In the genomic region with DNA sequence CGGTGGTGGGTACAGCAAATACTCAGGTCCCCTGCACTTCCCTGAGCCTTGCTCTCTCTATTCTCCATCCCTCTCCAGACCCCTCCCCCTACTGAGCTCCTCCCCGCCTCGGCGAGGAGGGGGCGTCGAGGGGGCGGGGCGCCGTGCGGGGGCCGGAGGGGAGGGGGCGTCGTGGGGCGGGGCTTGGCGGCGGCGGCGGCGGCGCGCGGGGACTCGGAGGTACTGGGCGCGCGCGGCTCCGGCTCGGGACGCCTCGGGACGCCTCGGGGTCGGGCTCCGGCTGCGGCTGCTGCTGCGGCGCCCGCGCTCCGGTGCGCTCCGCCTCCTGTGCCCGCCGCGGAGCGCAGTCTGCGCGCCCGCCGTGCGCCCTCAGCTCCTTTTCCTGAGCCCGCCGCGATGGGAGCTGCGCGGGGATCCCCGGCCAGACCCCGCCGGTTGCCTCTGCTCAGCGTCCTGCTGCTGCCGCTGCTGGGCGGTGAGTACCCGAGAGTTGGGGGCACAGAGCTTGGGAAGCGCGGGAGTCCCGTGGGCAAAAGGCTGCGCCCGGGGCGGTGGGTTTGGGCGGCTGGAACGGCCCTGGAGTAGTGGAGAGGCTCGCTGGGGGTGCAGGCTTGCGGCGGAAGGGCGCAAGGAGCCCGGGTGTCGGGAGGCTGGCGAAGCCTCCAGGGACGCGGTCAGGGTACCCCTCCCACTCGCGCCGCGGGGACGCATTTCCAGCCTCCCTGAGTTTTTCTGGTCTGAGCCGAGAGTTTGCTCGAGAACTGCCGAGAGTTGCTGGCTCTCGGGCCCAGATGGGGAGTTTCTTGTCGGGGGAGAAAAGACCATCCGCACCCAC, we compare ENCODE assay signal across 7 cellular contexts. TPM values are rescaled to one million over a fixed set of nuclear protein-coding genes. Genes with fewer than 3 reads are reported as not detected.
A peak's percentile ranks its signal among the peaks of the same experiment; 100 is the strongest.
DNase-seq lines count a peak whose midpoint lies in the region; ATAC-seq and TF ChIP-seq lines count a peak whose summit lies in the region.

A gene (plus strand): TSS at position 222 of the 835 bp plus-strand sequence. CDS start 175 bp downstream, at position 397.

- ATAC-seq in upper lobe of right lung (peak; percentile 83), HG03457 (IDR thresholded peaks at IDR 0.05; ENCODE audit: unreplicated experiment) (no peak)

- no peaks in the 10 kb centered on the region for H3K9me3 ChIP-seq in mucosa of stomach (ENCODE audit: control insufficient read depth, low read length)
- no peaks in the 10 kb centered on the region for H3K9me3 ChIP-seq in upper lobe of right lung

- in situ Hi-C loops in G401 (cut with HindIII; ENCODE audit: low sequenced_read_pairs): no loop called here

- H3K4me1 ChIP-seq in mucosa of stomach (ENCODE audit: control insufficient read depth, insufficient read depth, low read length): peaks cover 19% of the 10 kb centered on the region
- H3K4me1 ChIP-seq in upper lobe of right lung: peaks cover 14% of the 10 kb centered on the region

- intact Hi-C loops in upper lobe of right lung (cut with DNase I): loop anchor here (10.0 kb wide), 1 partner anchor 68 kb away; no protein-coding TSS in a partner anchor

- no peak for TF ChIP-seq CTCF in WI38 (IDR thresholded peaks at IDR 0.05; ENCODE audit: low read depth, low read length)
- no peak for TF ChIP-seq CTCF in upper lobe of right lung (IDR thresholded peaks at IDR 0.05)

- H3K36me3 ChIP-seq in mucosa of stomach (ENCODE audit: control insufficient read depth, insufficient read depth, low read length): peaks cover 15% of the 10 kb centered on the region
- H3K36me3 ChIP-seq in upper lobe of right lung: no peaks in the 10 kb centered on the region

- no peaks in the 10 kb centered on the region for H3K27me3 ChIP-seq in mucosa of stomach (ENCODE audit: control insufficient read depth, insufficient read depth, low read length)
- H3K27me3 ChIP-seq in upper lobe of right lung: no peaks in the 10 kb centered on the region

- H3K9ac ChIP-seq in mucosa of stomach (ENCODE audit: low read length): peak within 1 kb of the TSS; percentile 61

- peak; percentile 55 for DNase-seq in G401 (ENCODE audit: low spot score)
- DNase-seq in NCI-H1105 treated with DMSO at 0.1 percent for 48 hours (lab: John Stamatoyannopoulos, UW): peak; percentile 73
- DNase-seq in epithelial cell of prostate (ENCODE audit: low read depth, low spot score): no peak
- DNase-seq in upper lobe of right lung: peak; percentile 85

- H3K4me3 ChIP-seq in WI38 (ENCODE audit: low read depth, low read length): peak within 1 kb of the TSS; percentile 93
- H3K4me3 ChIP-seq in mucosa of stomach (ENCODE audit: low read length): peak within 1 kb of the TSS; percentile 64
- H3K4me3 ChIP-seq in upper lobe of right lung: peak within 1 kb of the TSS; percentile 74

- H3K27ac ChIP-seq in epithelial cell of prostate (peak within 1 kb of the TSS; percentile 48), upper lobe of right lung (peak within 1 kb of the TSS; percentile 73)

RNA-seq across cellular contexts. Expression of the gene that starts here (rescaled TPM):
- total RNA-seq in G401 (2014; rRNA removed; shearing (Covaris generic)): 237 and 257 TPM in 2 replicates
- 97.1 TPM for total RNA-seq in upper lobe of right lung
